ENCODE assay signal across 12 cellular contexts in genomic region chr3:11331101-11331500, GRCh38. TPM values are rescaled to one million over a fixed set of nuclear protein-coding genes. Genes with fewer than 3 reads are reported as not detected.
DNase-seq lines count a peak whose midpoint lies in the region; ATAC-seq and TF ChIP-seq lines count a peak whose summit lies in the region.
"Had no signal": no experiment of that assay in that cellular context is flagged by ENCODE, and none has a peak within 500 bp of the region (broad histone marks: within the 10 kb centered on the region; RNA-seq: fewer than 3 reads in every experiment).

No MANE protein-coding gene starts in this region.

- CTCF ChIA-PET in CD4-positive, alpha-beta memory T cell (lab: Charles Lee; ENCODE audit: partially characterized antibody): interaction anchor here (7.8 kb wide), 1 partner anchor 93 kb away, joined by 158 read pairs; no protein-coding TSS in a partner anchor

- H3K4me1 Mint-ChIP-seq in CD4-positive, alpha-beta memory T cell: peaks cover 0 to 3% (median 2%) of the 10 kb centered on the region in 4 donors
- peaks cover 64% of the 10 kb centered on the region for H3K4me1 Mint-ChIP-seq in HFFc6 (ENCODE audit: low read depth)
- H3K4me1 Mint-ChIP-seq: brain had no signal

- H3K9me3 ChIP-seq in CD4-positive, alpha-beta memory T cell (ENCODE audit: control insufficient read depth in 1 of 2, low read length in 2 of 2): no peaks in the 10 kb centered on the region
- H3K9me3 ChIP-seq: neutrophil, sigmoid colon had no signal

- in situ Hi-C loops in astrocyte of the spinal cord (cut with HindIII; ENCODE audit: low sequenced_read_pairs): no loop called here

- peak overlapping the region in 4 of 7 donors; percentile 54 to 75 (median 70) for H3K27ac Mint-ChIP-seq in CD4-positive, alpha-beta memory T cell
- H3K27ac Mint-ChIP-seq in HFFc6: peak overlapping the region; percentile 65
- H3K27ac Mint-ChIP-seq: brain had no signal

- H3K27me3 Mint-ChIP-seq in CD4-positive, alpha-beta memory T cell: no peaks in the 10 kb centered on the region
- H3K27me3 Mint-ChIP-seq in HFFc6 (ENCODE audit: insufficient read depth): no peaks in the 10 kb centered on the region
- H3K27me3 Mint-ChIP-seq: brain had no signal

- POLR2A ChIA-PET in CD4-positive, alpha-beta memory T cell (lab: Charles Lee; ENCODE audit: partially characterized antibody): no interaction called here

- TF ChIP-seq CTCF in HFFc6 (IDR thresholded peaks at IDR 0.05): no peak
- no peak for TF ChIP-seq CTCF in astrocyte of the spinal cord (IDR thresholded peaks at IDR 0.05; ENCODE audit: low read depth, low read length)

- ATAC-seq in HG03175 (IDR thresholded peaks at IDR 0.05; ENCODE audit: unreplicated experiment): no peak

- DNase-seq in CD4-positive, alpha-beta memory T cell: no peak
- peak; percentile 23 for DNase-seq in HFFc6
- peak; percentile 15 for DNase-seq in astrocyte of the spinal cord (ENCODE audit: low read depth, low spot score)
- DNase-seq in lung microvascular endothelial cell (ENCODE audit: low read depth in 2 of 2): peak; percentile 12 to 78
- DNase-seq in HuH-7 (ENCODE audit: low spot score): no peak
- DNase-seq in T-helper 9 cell: no peak
- DNase-seq: activated CD4-positive, alpha-beta T cell treated with anti-CD3 and anti-CD28 coated beads for 48 hours; NCI-H1092 treated with DMSO at 0.1 percent for 48 hours; sigmoid colon had no signal

- H3K4me1 ChIP-seq in CD4-positive, alpha-beta memory T cell (ENCODE audit: insufficient read depth, low read length): no peaks in the 10 kb centered on the region
- H3K4me1 ChIP-seq: sigmoid colon had no signal

- H3K36me3 ChIP-seq in CD4-positive, alpha-beta memory T cell (ENCODE audit: insufficient read depth, low read length): peaks cover 6% of the 10 kb centered on the region

- H3K27me3 ChIP-seq in CD4-positive, alpha-beta memory T cell (ENCODE audit: insufficient read depth, low read length): no peaks in the 10 kb centered on the region
- H3K27me3 ChIP-seq: neutrophil, sigmoid colon had no signal

- H3K4me3 Mint-ChIP-seq in CD4-positive, alpha-beta memory T cell: no peak overlapping the region
- peak overlapping the region; percentile 23 for H3K4me3 Mint-ChIP-seq in HFFc6
- H3K4me3 Mint-ChIP-seq: brain had no signal

- H3K27ac ChIP-seq in CD4-positive, alpha-beta memory T cell (ENCODE audit: low read depth, low read length): no peak overlapping the region
- H3K27ac ChIP-seq: neutrophil, sigmoid colon had no signal

- peaks cover 18 to 46% of the 10 kb centered on the region in 2 donors for H3K36me3 Mint-ChIP-seq in CD4-positive, alpha-beta memory T cell
- H3K36me3 Mint-ChIP-seq in HFFc6 (ENCODE audit: low read depth): peaks cover 26% of the 10 kb centered on the region

- no peaks in the 10 kb centered on the region for H3K9me3 Mint-ChIP-seq in CD4-positive, alpha-beta memory T cell
- H3K9me3 Mint-ChIP-seq in HFFc6: no peaks in the 10 kb centered on the region
- H3K9me3 Mint-ChIP-seq: brain had no signal

- no peak overlapping the region for H3K4me3 ChIP-seq in CD4-positive, alpha-beta memory T cell (ENCODE audit: low read length in 2 of 2)
- H3K4me3 ChIP-seq in astrocyte of the spinal cord (ENCODE audit: low read depth, low read length): no peak overlapping the region
- H3K4me3 ChIP-seq: sigmoid colon had no signal

- intact Hi-C loops in CD4-positive, alpha-beta memory T cell (cut with micrococcal nuclease): no loop called here

RNA-seq across cellular contexts. Expression of gene ATG7, which starts 58.9 kb away (rescaled TPM):
- total RNA-seq in CD4-positive, alpha-beta memory T cell: 10 to 100 TPM; 32.5 to 32.8 TPM
- polyA plus RNA-seq in CD4-positive, alpha-beta memory T cell: 10 to 100 TPM; 16.9 to 23.0 TPM
- total RNA-seq in HFFc6 (2021; fragmentation: NEBNext Ultra II Directional; extraction: Animal tissue kit (Norgen Biotek cat#: 25700)): 10 to 100 TPM; 44.5 to 53.0 (median 49.3) TPM
- 25.4 and 30.5 TPM in 2 replicates for total RNA-seq in lung microvascular endothelial cell

Comparison
In these comparisons a context has a peak if more than half of its experiments do, and no peak if none do; other contexts are left out.
1. DNase-seq: peak in HFFc6 (single experiment), astrocyte of the spinal cord (single experiment) and lung microvascular endothelial cell (2 of 2); none in CD4-positive, alpha-beta memory T cell (0 of 5), HuH-7 (single experiment) and T-helper 9 cell (single experiment).